Comparison of ENCODE assay signal across 25 cellular contexts in the genomic region with DNA sequence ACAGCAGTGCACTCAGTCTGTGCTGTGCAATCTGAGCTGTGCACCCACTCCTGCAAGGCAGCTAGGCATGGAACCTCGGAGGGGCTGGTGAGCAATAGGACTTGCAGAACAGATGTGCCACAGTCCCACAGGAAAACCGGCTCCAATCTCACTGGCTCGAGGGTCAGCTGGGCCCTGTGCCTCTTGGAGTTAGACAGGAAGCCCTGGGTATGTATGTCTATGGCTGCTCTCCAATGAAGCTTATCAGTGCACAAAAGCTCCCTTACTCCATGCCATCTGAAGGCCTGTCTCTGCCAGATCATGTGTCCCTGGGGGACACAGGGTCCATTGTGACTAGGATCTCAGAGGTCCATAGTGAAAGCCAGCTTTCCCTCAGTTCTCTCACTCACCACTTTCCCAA.
DNase-seq lines count a peak whose midpoint lies in the region; ATAC-seq lines count a peak whose summit lies in the region.
"Had no signal": no experiment of that assay in that cellular context is flagged by ENCODE, and none has a peak within 500 bp of the region (broad histone marks: within the 10 kb centered on the region; RNA-seq: fewer than 3 reads in every experiment).

No MANE protein-coding gene starts in this region.

- intact Hi-C loops in activated T-helper 1 cell treated with anti-CD3 and anti-CD28 coated beads, Interleukin-12 subunit alpha, Interleukin-12 subunit beta, Interleukin-2, Interleukin-4 antibody, amounts not matched to agents 30 ng/mL and 10 ng/mL and 1 ng/mL, durations not matched to agents 14 hours and 24 hours and 36 hours (cut with micrococcal nuclease), result no loop called here

- no peaks in the 10 kb centered on the region for H3K9me3 Mint-ChIP-seq in activated T-helper 1 cell treated with anti-CD3 and anti-CD28 coated beads, Interleukin-12 subunit alpha, Interleukin-12 subunit beta, Interleukin-2, Interleukin-4 antibody, amounts not matched to agents 30 ng/mL and 10 ng/mL and 1 ng/mL, durations not matched to agents 14 hours and 24 hours and 36 hours

- H3K27ac Mint-ChIP-seq in activated T-helper 1 cell treated with anti-CD3 and anti-CD28 coated beads, Interleukin-12 subunit alpha, Interleukin-12 subunit beta, Interleukin-2, Interleukin-4 antibody, amounts not matched to agents 30 ng/mL and 10 ng/mL and 1 ng/mL, durations not matched to agents 14 hours and 24 hours and 36 hours, result no peak overlapping the region
- H3K27ac Mint-ChIP-seq: CD8-positive, alpha-beta T cell; IgD-negative memory B cell had no signal

- DNase-seq in anterior cingulate cortex (lab: John Stamatoyannopoulos, UW), result peak in 38 of 58 donors; percentile 0 to 72 (median 18)
- DNase-seq in hippocampal formation (lab: John Stamatoyannopoulos, UW), result peak; percentile 44 to 50
- DNase-seq in occipital lobe (lab: John Stamatoyannopoulos, UW), result peak; percentile 30
- no peak for DNase-seq in NCI-H2227 (lab: John Stamatoyannopoulos, UW; ENCODE audit: unreplicated experiment)
- DNase-seq in activated T-helper 1 cell treated with anti-CD3 and anti-CD28 coated beads, Interleukin-12 subunit alpha, Interleukin-12 subunit beta, Interleukin-2, Interleukin-4 antibody, amounts not matched to agents 30 ng/mL and 10 ng/mL and 1 ng/mL, durations not matched to agents 14 hours and 24 hours and 36 hours (ENCODE audit: low spot score), result no peak
- DNase-seq: AML-193; Caco-2; CD8-positive, alpha-beta T cell; DMS79 treated with DMSO at 0.1 percent for 48 hours; GF-D8; MM.1S; NCI-H1092; NCI-H1417 treated with DMSO at 0.1 percent for 48 hours; NCI-H1694 treated with DMSO at 0.1 percent for 48 hours; NCI-H2081; NCI-H226; NCI-H510A; NCI-H69; RPMI8226; SHP77 treated with DMSO at 0.1 percent for 48 hours had no signal

- ATAC-seq in GM19452 (IDR thresholded peaks at IDR 0.05; ENCODE audit: unreplicated experiment), result no peak
- no peak for ATAC-seq in GM19467 (IDR thresholded peaks at IDR 0.05; ENCODE audit: unreplicated experiment)
- ATAC-seq: A549; CD8-positive, alpha-beta T cell; HCT116 had no signal

- no peaks in the 10 kb centered on the region for H3K27me3 Mint-ChIP-seq in activated T-helper 1 cell treated with anti-CD3 and anti-CD28 coated beads, Interleukin-12 subunit alpha, Interleukin-12 subunit beta, Interleukin-2, Interleukin-4 antibody, amounts not matched to agents 30 ng/mL and 10 ng/mL and 1 ng/mL, durations not matched to agents 14 hours and 24 hours and 36 hours (ENCODE audit: insufficient read depth)
- H3K27me3 Mint-ChIP-seq: IgD-negative memory B cell had no signal

- no peaks in the 10 kb centered on the region for H3K36me3 Mint-ChIP-seq in activated T-helper 1 cell treated with anti-CD3 and anti-CD28 coated beads, Interleukin-12 subunit alpha, Interleukin-12 subunit beta, Interleukin-2, Interleukin-4 antibody, amounts not matched to agents 30 ng/mL and 10 ng/mL and 1 ng/mL, durations not matched to agents 14 hours and 24 hours and 36 hours (ENCODE audit: low read depth)
- H3K36me3 Mint-ChIP-seq: CD8-positive, alpha-beta T cell; IgD-negative memory B cell had no signal

- H3K4me1 Mint-ChIP-seq in activated T-helper 1 cell treated with anti-CD3 and anti-CD28 coated beads, Interleukin-12 subunit alpha, Interleukin-12 subunit beta, Interleukin-2, Interleukin-4 antibody, amounts not matched to agents 30 ng/mL and 10 ng/mL and 1 ng/mL, durations not matched to agents 14 hours and 24 hours and 36 hours (ENCODE audit: low read depth), result no peaks in the 10 kb centered on the region
- H3K4me1 Mint-ChIP-seq: IgD-negative memory B cell had no signal

- no peak overlapping the region for H3K4me3 Mint-ChIP-seq in activated T-helper 1 cell treated with anti-CD3 and anti-CD28 coated beads, Interleukin-12 subunit alpha, Interleukin-12 subunit beta, Interleukin-2, Interleukin-4 antibody, amounts not matched to agents 30 ng/mL and 10 ng/mL and 1 ng/mL, durations not matched to agents 14 hours and 24 hours and 36 hours
- H3K4me3 Mint-ChIP-seq: CD8-positive, alpha-beta T cell; IgD-negative memory B cell had no signal

Comparison
In these comparisons a context has a peak if more than half of its experiments do, and no peak if none do; other contexts are left out.
1. DNase-seq: peak in anterior cingulate cortex (38 of 58), hippocampal formation (2 of 2) and occipital lobe (single experiment); none in NCI-H2227 (single experiment) and activated T-helper 1 cell treated with anti-CD3 and anti-CD28 coated beads, Interleukin-12 subunit alpha, Interleukin-12 subunit beta, Interleukin-2, Interleukin-4 antibody, amounts not matched to agents 30 ng/mL and 10 ng/mL and 1 ng/mL, durations not matched to agents 14 hours and 24 hours and 36 hours (single experiment).